Comparison of ENCODE assay signal across 23 cellular contexts in the genomic region with DNA sequence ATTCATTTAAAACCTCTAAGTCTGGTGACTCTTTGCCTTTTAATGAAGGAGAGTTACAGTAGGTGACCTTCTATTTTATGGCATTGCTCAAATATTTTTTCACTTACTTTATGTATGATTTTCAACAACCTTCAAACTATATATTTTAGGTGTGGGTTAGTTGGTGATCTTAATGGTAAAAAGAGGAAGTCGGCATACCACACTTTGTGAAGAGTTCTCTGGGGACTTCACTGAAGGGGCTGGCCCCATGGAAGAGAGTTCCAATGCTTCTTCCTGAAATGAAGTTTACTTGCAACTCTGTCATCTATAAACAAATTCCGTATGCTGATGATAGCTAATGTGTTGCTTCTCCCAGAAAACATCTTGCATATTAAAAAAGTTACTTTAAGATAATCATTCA.
"Had no signal": no experiment of that assay in that cellular context is flagged by ENCODE, and none has a peak within 500 bp of the region (broad histone marks: within the 10 kb centered on the region; RNA-seq: fewer than 3 reads in every experiment).

No MANE protein-coding gene starts in this region.

- ATAC-seq: HepG2, T-cell had no signal

- DNase-seq: KBM-7; MG63; NCI-H1092 treated with DMSO at 0.1 percent for 48 hours; NCI-H1436; NCI-H187; NCI-H2029; NCI-H2081 treated with DMSO at 0.1 percent for 48 hours; NCI-H2171; NCI-H345; NCI-H446 treated with DMSO at 0.1 percent for 48 hours; NCI-H510A treated with DMSO at 0.1 percent for 48 hours; NCI-H526; NCI-H82; NK-92 treated with Interleukin-12 subunit alpha and Interleukin-12 subunit beta, amount 100 ng/mL, for 24 hours; Right ventricle myocardium superior; RPMI8226; SIG-M5; SW 1271; T-cell had no signal

- H3K4me1 ChIP-seq: SJSA1 had no signal

- FAIRE-seq: HepG2, RCC 7860 had no signal

- H3K36me3 ChIP-seq: MG63, SJSA1 had no signal

- H3K4me3 ChIP-seq: MG63, SJSA1, SK-N-MC had no signal

- H3K9me3 ChIP-seq: MG63 had no signal

- H3K27ac ChIP-seq: SJSA1, SK-N-MC had no signal

- H3K27me3 ChIP-seq: MG63, SJSA1 had no signal
